Comparison of ENCODE assay signal across 1 cellular context in the genomic region with DNA sequence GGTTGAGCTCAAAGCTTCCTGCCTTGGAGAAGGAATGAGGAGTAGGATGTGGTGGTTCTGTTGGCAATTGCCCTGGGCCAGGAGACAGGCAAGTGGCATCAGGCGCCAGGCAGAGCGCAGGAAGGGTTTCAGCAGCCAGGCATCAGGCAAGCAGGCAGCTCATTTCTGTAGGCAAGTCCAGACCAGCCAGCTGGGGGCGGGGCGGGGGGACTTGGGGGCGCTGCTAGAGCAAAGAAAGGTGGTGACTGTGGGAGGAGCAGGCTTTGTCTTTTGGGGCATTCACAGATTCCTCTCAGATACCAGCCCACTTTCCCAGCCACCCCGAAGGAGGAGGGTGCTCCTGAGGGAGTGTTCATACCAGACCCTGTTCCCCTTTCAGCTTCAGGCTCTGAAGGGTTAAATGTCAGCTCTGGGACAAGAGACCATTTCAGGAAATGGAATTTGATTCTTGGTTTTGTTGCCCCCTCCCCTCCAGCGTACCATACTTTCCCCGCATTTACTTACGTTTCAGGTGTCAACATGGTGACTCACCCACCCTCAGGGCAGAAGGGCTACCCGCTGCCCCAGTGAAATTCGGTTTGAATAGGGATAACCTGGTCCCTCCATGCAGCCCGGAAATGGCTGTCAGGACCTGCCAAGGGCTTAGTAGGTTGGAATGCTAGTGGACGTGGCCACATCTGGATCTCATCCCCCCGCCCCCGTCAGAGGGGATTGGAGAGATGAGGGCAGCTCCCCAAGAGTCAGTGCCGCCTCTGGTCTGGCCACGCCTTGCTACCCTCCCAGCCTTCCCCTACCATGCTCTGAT.
TF ChIP-seq lines count a peak whose summit lies in the region.

No MANE protein-coding gene starts in this region.

TF ChIP-seq in H1, 55 proteins besides CTCF, POLR2A, EP300 and RAD21 (continued from another document):
- TF ChIP-seq CHD2 (IDR thresholded peaks at IDR 0.05; ENCODE audit: low read length) (no peak), SUZ12 (IDR thresholded peaks at IDR 0.05; ENCODE audit: low read length) (no peak), SIN3A (conservative IDR thresholded peaks at IDR 0.05 in 1 of 2, IDR thresholded peaks at IDR 0.05 in 1 of 2; ENCODE audit: low read depth in 1 of 2, low read length in 2 of 2) (peak; percentile 54 to 82; a peak in 2 of 4 replicates), PHF8 (conservative IDR thresholded peaks at IDR 0.05; ENCODE audit: low read depth, low read length) (no peak), SP2 (IDR thresholded peaks at IDR 0.05; ENCODE audit: low read length) (no peak), BRCA1 (IDR thresholded peaks at IDR 0.05; ENCODE audit: low read depth, low read length) (no peak), CEBPB (IDR thresholded peaks at IDR 0.05; ENCODE audit: low read depth, low read length) (no peak), TAF1 (IDR thresholded peaks at IDR 0.05; ENCODE audit: low read depth, low read length) (0 out of 2 replicates have a peak, but pooled peaks have one; percentile 34)
